24 cellular contexts compared by ENCODE assay signal in genomic region chr2:219567791-219568361, GRCh38. TPM values are rescaled to one million over a fixed set of nuclear protein-coding genes. Genes with fewer than 3 reads are reported as not detected.
"Had no signal": no experiment of that assay in that cellular context is flagged by ENCODE, and none has a peak within 500 bp of the region (broad histone marks: within the 10 kb centered on the region; RNA-seq: fewer than 3 reads in every experiment).

No MANE protein-coding gene starts in this region.

- H3K9me3 ChIP-seq: esophagus squamous epithelium, left ventricle myocardium inferior, pancreas, spleen, testis, tibial nerve had no signal

- H3K27ac Mint-ChIP-seq: effector memory CD8-positive, alpha-beta T cell; immature natural killer cell; natural killer cell treated with Interleukin-12 subunit alpha and Interleukin-12 subunit beta and Interleukin-15 and Interleukin-18, amount 100 ng/mL, for 72 hours; progenitor cell of endocrine pancreas; stimulated activated naive B cell treated with anti-CD40 and anti-IgM and Interleukin-4, amounts not matched to agents 10 μg/mL and 1 μg/mL and 100 μg/mL, for 72 hours; stimulated activated naive CD8-positive, alpha-beta T cell treated with anti-CD3 and anti-CD28 coated beads, Interleukin-15, amount 100 ng/mL, for 72 hours had no signal

- FAIRE-seq: keratinocyte, pancreas had no signal

- H3K9me3 Mint-ChIP-seq: effector memory CD8-positive, alpha-beta T cell; natural killer cell treated with Interleukin-12 subunit alpha and Interleukin-12 subunit beta and Interleukin-15 and Interleukin-18, amount 100 ng/mL, for 72 hours; stimulated activated naive CD8-positive, alpha-beta T cell treated with anti-CD3 and anti-CD28 coated beads, Interleukin-15, amount 100 ng/mL, for 72 hours had no signal

- H3K4me3 ChIP-seq: esophagus squamous epithelium, left ventricle myocardium inferior, lung, pancreas, spleen, testis, tibial nerve had no signal

- H3K36me3 Mint-ChIP-seq: immature natural killer cell; natural killer cell treated with Interleukin-12 subunit alpha and Interleukin-12 subunit beta and Interleukin-15 and Interleukin-18, amount 100 ng/mL, for 72 hours; stimulated activated naive B cell treated with anti-CD40 and anti-IgM and Interleukin-4, amounts not matched to agents 10 μg/mL and 1 μg/mL and 100 μg/mL, for 72 hours had no signal

- H3K4me3 Mint-ChIP-seq: effector memory CD8-positive, alpha-beta T cell; immature natural killer cell; natural killer cell treated with Interleukin-12 subunit alpha and Interleukin-12 subunit beta and Interleukin-15 and Interleukin-18, amount 100 ng/mL, for 72 hours; stimulated activated naive B cell treated with anti-CD40 and anti-IgM and Interleukin-4, amounts not matched to agents 10 μg/mL and 1 μg/mL and 100 μg/mL, for 72 hours; stimulated activated naive CD8-positive, alpha-beta T cell treated with anti-CD3 and anti-CD28 coated beads, Interleukin-15, amount 100 ng/mL, for 72 hours had no signal

- H3K27me3 ChIP-seq: foreskin keratinocyte, pancreas, testis, tibial nerve had no signal

- DNase-seq: effector memory CD8-positive, alpha-beta T cell; esophagus squamous epithelium; foreskin keratinocyte; immature natural killer cell; left cardiac atrium; left ventricle myocardium inferior; mesenchymal stem cell; midbrain; nucleus accumbens; spleen; stimulated activated CD4-positive, alpha-beta T cell treated with anti-CD3 and anti-CD28 coated beads, Interleukin-15, amount 100 ng/mL, for 24 hours; stimulated activated CD4-positive, alpha-beta T cell treated with anti-CD3 and anti-CD28 coated beads, Interleukin-1b, Interleukin-23, amount 100 ng/mL, for 48 hours; stimulated activated CD4-positive, alpha-beta T cell treated with anti-CD3 and anti-CD28 coated beads, Interleukin-4, amount 100 ng/mL, for 4 hours; stimulated activated naive B cell treated with anti-CD40 and anti-IgM and Interleukin-4, amounts not matched to agents 10 μg/mL and 1 μg/mL and 100 μg/mL, for 72 hours; stimulated activated naive CD8-positive, alpha-beta T cell treated with anti-CD3 and anti-CD28 coated beads, Interleukin-15, amount 100 ng/mL, for 72 hours; testis had no signal

- H3K27ac ChIP-seq: epithelial cell of prostate, esophagus squamous epithelium, foreskin keratinocyte, left ventricle myocardium inferior, pancreas, spleen, testis, tibial nerve had no signal

RNA-seq across cellular contexts. Expression of gene INHA, which starts 4.2 kb away (rescaled TPM):
- total RNA-seq: esophagus squamous epithelium; natural killer cell treated with Interleukin-12 subunit alpha and Interleukin-12 subunit beta and Interleukin-15 and Interleukin-18, amount 100 ng/mL, for 72 hours; skeletal muscle tissue had no signal
- polyA plus RNA-seq: immature natural killer cell had no signal
